ENCODE assay signal across 25 cellular contexts in the genomic region with DNA sequence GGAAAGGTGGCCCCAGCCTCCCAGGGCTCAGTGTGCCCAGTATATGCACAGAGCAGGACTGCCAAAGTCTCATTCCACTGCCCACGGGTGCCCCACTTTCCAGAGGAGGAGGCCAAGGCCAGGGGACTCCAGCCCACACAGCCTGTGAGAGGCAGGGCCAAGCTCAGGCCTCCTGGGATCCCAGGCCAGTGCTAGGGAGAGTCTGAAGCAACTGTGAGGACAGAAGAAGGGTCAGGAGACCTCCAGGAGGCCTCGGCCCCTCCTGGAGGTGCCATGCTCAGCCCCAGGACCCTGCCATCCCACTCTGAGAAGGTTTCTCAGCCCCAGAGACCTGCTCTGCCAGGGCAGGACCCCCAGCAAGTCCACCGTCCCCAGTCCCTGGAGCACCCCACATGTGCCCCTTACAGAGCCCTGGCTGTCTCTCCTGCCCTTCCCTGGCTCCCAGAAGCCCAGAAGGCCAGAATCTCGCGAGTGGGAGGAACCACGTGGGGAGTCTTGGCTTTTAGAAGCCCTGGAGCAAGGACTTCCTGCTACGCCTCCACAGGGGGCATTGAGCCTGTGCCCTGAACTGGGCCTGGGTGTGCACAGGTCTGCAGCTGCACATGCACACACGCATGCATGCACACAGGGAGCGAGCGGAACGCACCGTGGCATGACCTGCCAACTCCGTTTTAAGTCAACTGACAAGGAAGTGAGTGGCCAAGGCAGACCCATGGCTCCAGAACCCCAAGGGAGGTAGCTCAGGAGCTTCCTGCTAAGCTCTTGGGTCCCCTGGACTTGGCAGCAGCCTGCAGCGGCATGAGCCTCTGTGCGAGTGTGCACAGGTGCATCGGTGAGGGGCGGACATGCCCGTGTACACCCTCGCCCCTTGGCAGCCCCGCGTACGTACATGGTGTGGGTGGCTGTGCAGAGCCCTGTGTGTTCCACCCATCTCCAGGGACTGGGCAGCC. TPM values are rescaled to one million over a fixed set of nuclear protein-coding genes. Genes with fewer than 3 reads are reported as not detected.
A peak's percentile ranks its signal among the peaks of the same experiment; 100 is the strongest.
DNase-seq lines count a peak whose midpoint lies in the region; ATAC-seq and TF ChIP-seq lines count a peak whose summit lies in the region.
"Had no signal": no experiment of that assay in that cellular context is flagged by ENCODE, and none has a peak within 500 bp of the region (broad histone marks: within the 10 kb centered on the region; RNA-seq: fewer than 3 reads in every experiment).

No MANE protein-coding gene starts in this region.

- H3K27me3 Mint-ChIP-seq in nephron (ENCODE audit: low read depth): no peaks in the 10 kb centered on the region
- H3K27me3 Mint-ChIP-seq: activated CD4-positive, alpha-beta memory T cell treated with anti-CD3 and anti-CD28 coated beads for 36 hours; brain; natural killer cell treated with Interleukin-12 subunit alpha and Interleukin-12 subunit beta and Interleukin-15 and Interleukin-18, amount 100 ng/mL, for 72 hours; stimulated activated naive CD8-positive, alpha-beta T cell treated with anti-CD3 and anti-CD28 coated beads, Interleukin-15, Interleukin-2, amounts not matched to agents 100 ng/mL and 50 ng/mL, for 24 hours had no signal

- H3K27ac ChIP-seq in right atrium auricular region (no peak overlapping the region), uterus (peak overlapping the region in 1 of 2 donors; percentile 55)
- H3K27ac ChIP-seq: A549, colonic mucosa, tibial artery had no signal

- peaks cover 0 to 19% of the 10 kb centered on the region in 2 donors for H3K4me1 ChIP-seq in right atrium auricular region
- peaks cover 14 to 38% of the 10 kb centered on the region in 2 donors for H3K4me1 ChIP-seq in uterus
- H3K4me1 ChIP-seq: A549, Caco-2 had no signal

- intact Hi-C loops in Right ventricle myocardium inferior (cut with DNase I): no loop called here
- intact Hi-C loops in uterus (cut with DNase I; ENCODE audit: low total_unique reads): no loop called here

- H3K36me3 ChIP-seq in right atrium auricular region: peaks cover 15% of the 10 kb centered on the region
- H3K36me3 ChIP-seq in uterus: no peaks in the 10 kb centered on the region
- H3K36me3 ChIP-seq: BE2C, colonic mucosa had no signal

- no peak for TF ChIP-seq CTCF in right atrium auricular region (IDR thresholded peaks at IDR 0.05)
- TF ChIP-seq CTCF in nephron (IDR thresholded peaks at IDR 0.05; ENCODE audit: unreplicated experiment in 3 of 3): no peak
- no peak for TF ChIP-seq CTCF in uterus (IDR thresholded peaks at IDR 0.05)

- H3K4me3 ChIP-seq in right atrium auricular region (no peak overlapping the region), uterus (no peak overlapping the region)
- H3K4me3 ChIP-seq: A549, colonic mucosa, tibial artery had no signal

- H3K36me3 Mint-ChIP-seq in nephron (ENCODE audit: low read depth): peaks cover 18% of the 10 kb centered on the region
- H3K36me3 Mint-ChIP-seq: activated CD4-positive, alpha-beta memory T cell treated with anti-CD3 and anti-CD28 coated beads for 36 hours; brain; natural killer cell treated with Interleukin-12 subunit alpha and Interleukin-12 subunit beta and Interleukin-15 and Interleukin-18, amount 100 ng/mL, for 72 hours had no signal

- H3K9me3 Mint-ChIP-seq in nephron: no peaks in the 10 kb centered on the region
- H3K9me3 Mint-ChIP-seq: activated CD4-positive, alpha-beta memory T cell treated with anti-CD3 and anti-CD28 coated beads for 36 hours; brain; natural killer cell treated with Interleukin-12 subunit alpha and Interleukin-12 subunit beta and Interleukin-15 and Interleukin-18, amount 100 ng/mL, for 72 hours; stimulated activated naive CD8-positive, alpha-beta T cell treated with anti-CD3 and anti-CD28 coated beads, Interleukin-15, Interleukin-2, amounts not matched to agents 100 ng/mL and 50 ng/mL, for 24 hours had no signal

- no peak overlapping the region for H3K4me3 Mint-ChIP-seq in nephron
- H3K4me3 Mint-ChIP-seq: activated CD4-positive, alpha-beta memory T cell treated with anti-CD3 and anti-CD28 coated beads for 36 hours; brain; natural killer cell treated with Interleukin-12 subunit alpha and Interleukin-12 subunit beta and Interleukin-15 and Interleukin-18, amount 100 ng/mL, for 72 hours; stimulated activated naive CD8-positive, alpha-beta T cell treated with anti-CD3 and anti-CD28 coated beads, Interleukin-15, Interleukin-2, amounts not matched to agents 100 ng/mL and 50 ng/mL, for 24 hours had no signal

- DNase-seq in Right ventricle myocardium inferior (ENCODE audit: missing footprints) (peak; percentile 62), right atrium auricular region (ENCODE audit: low spot score) (no peak), UCSD-AML1 (lab: John Stamatoyannopoulos, UW; ENCODE audit: unreplicated experiment) (peak; percentile 35), uterus (peak; percentile 20 to 25), SHP77 (lab: John Stamatoyannopoulos, UW) (no peak), glomerular visceral epithelial cell (ENCODE audit: extremely low spot score) (no peak)
- DNase-seq: activated CD4-positive, alpha-beta memory T cell treated with anti-CD3 and anti-CD28 coated beads for 36 hours; activated effector memory CD4-positive, alpha-beta T cell treated with anti-CD3 and anti-CD28 coated beads, Interleukin-2, amount 50 U/mL, for 16 hours; BE2C; Caco-2; colonic mucosa; DMS79 treated with DMSO at 0.1 percent for 48 hours; kidney glomerular epithelial cell; NCI-H1436; NCI-H526 treated with DMSO at 0.1 percent for 48 hours; stimulated activated CD4-positive, alpha-beta T cell treated with anti-CD3 and anti-CD28 coated beads, Interleukin-4, amount 100 ng/mL, for 24 hours; T1000 had no signal

- TF ChIP-seq POLR2A in uterus (IDR thresholded peaks at IDR 0.05) (no peak), GM18505 (IDR thresholded peaks at IDR 0.05; ENCODE audit: borderline replicate concordance, extremely low read depth, insufficient read depth, insufficient read length) (no peak)

- H3K9me3 ChIP-seq in right atrium auricular region (no peaks in the 10 kb centered on the region), uterus (no peaks in the 10 kb centered on the region)
- H3K9me3 ChIP-seq: A549, BE2C, Caco-2, colonic mucosa, tibial artery had no signal

- no peaks in the 10 kb centered on the region for H3K27me3 ChIP-seq in right atrium auricular region
- H3K27me3 ChIP-seq in uterus: no peaks in the 10 kb centered on the region
- H3K27me3 ChIP-seq: BE2C, colonic mucosa, tibial artery had no signal

- H3K27ac Mint-ChIP-seq in nephron: peak overlapping the region in 2 of 3 experiments; percentile 27 to 55
- H3K27ac Mint-ChIP-seq: activated CD4-positive, alpha-beta memory T cell treated with anti-CD3 and anti-CD28 coated beads for 36 hours; stimulated activated naive CD8-positive, alpha-beta T cell treated with anti-CD3 and anti-CD28 coated beads, Interleukin-15, Interleukin-2, amounts not matched to agents 100 ng/mL and 50 ng/mL, for 24 hours had no signal

- peaks cover 51% of the 10 kb centered on the region for H3K4me1 Mint-ChIP-seq in nephron

- ATAC-seq in Right ventricle myocardium inferior (no peak), GM18505 (IDR thresholded peaks at IDR 0.05; ENCODE audit: unreplicated experiment) (no peak)
- ATAC-seq: A549; HCT116; natural killer cell treated with Interleukin-12 subunit alpha and Interleukin-12 subunit beta and Interleukin-15 and Interleukin-18, amount 100 ng/mL, for 72 hours had no signal

RNA-seq across cellular contexts. Expression of a gene that starts 33.6 kb away (rescaled TPM):
- total RNA-seq in Right ventricle myocardium inferior (60.1 TPM), right atrium auricular region (10 to 100 TPM; 45.6 to 85.9 TPM), uterus (100 to 1,000 TPM in 1 of 4 donors, 10 to 100 TPM in 3; 32.8 to 122 (median 37.7) TPM)

Comparison
In these comparisons a context has a peak if more than half of its experiments do, and no peak if none do; other contexts are left out.
1. DNase-seq: peak in Right ventricle myocardium inferior (single experiment), UCSD-AML1 (single experiment) and uterus (2 of 2); none in right atrium auricular region (single experiment), SHP77 (0 of 2) and glomerular visceral epithelial cell (single experiment).